Comparison of ENCODE assay signal across 30 cellular contexts in the genomic region with DNA sequence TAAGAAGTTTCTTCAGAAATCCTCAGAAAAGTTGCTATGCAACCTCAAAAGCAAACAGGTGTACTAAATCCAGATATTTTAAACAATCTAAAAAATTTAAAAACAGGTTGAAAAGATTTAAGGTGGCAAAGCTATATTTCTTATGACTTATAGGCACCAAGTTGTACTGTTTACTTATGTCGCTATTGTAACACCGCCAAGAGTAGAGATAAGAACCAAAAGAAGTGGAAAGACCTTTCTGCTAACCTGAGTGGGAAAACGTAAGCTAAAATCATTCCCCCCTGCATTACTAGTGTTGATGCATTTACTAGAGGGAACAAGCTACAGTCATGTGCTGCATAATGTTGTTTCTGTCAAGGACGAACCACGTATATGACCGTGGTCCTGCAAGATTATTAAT.
"Had no signal": no experiment of that assay in that cellular context is flagged by ENCODE, and none has a peak within 500 bp of the region (broad histone marks: within the 10 kb centered on the region; RNA-seq: fewer than 3 reads in every experiment).

No MANE protein-coding gene starts in this region.

- H3K4me1 ChIP-seq: parathyroid adenoma, right lobe of liver, suprapubic skin, testis, uterus had no signal

- H3K9me3 Mint-ChIP-seq: naive B cell; natural killer cell treated with Interleukin-12 subunit alpha and Interleukin-12 subunit beta and Interleukin-15 and Interleukin-18, amount 100 ng/mL, for 72 hours; nephron progenitor cell; neural crest cell; stimulated activated naive CD8-positive, alpha-beta T cell treated with anti-CD3 and anti-CD28 coated beads, Interleukin-15, amount 100 ng/mL, for 72 hours; type B pancreatic cell had no signal

- H3K36me3 ChIP-seq: uterus had no signal

- H3K27ac Mint-ChIP-seq: natural killer cell treated with Interleukin-12 subunit alpha and Interleukin-12 subunit beta and Interleukin-15 and Interleukin-18, amount 100 ng/mL, for 72 hours; progenitor cell of endocrine pancreas; stimulated activated naive CD8-positive, alpha-beta T cell treated with anti-CD3 and anti-CD28 coated beads, Interleukin-15, amount 100 ng/mL, for 72 hours; type B pancreatic cell had no signal

- FAIRE-seq: small intestine had no signal

- H3K4me1 Mint-ChIP-seq: nephron progenitor cell, neural crest cell had no signal

- DNase-seq: naive B cell; nephron progenitor cell; nucleus accumbens; posterior cingulate gyrus; psoas muscle; right cardiac atrium; right lobe of liver; sigmoid colon; small intestine; stimulated activated CD4-positive, alpha-beta T cell treated with anti-CD3 and anti-CD28 coated beads, Interleukin-15, amount 100 ng/mL, for 24 hours; stimulated activated CD4-positive, alpha-beta T cell treated with anti-CD3 and anti-CD28 coated beads, Interleukin-2, amount 100 ng/mL, for 24 hours; stimulated activated CD4-positive, alpha-beta T cell treated with anti-CD3 and anti-CD28 coated beads, Interleukin-2, amount 100 ng/mL, for 48 hours; stimulated activated CD4-positive, alpha-beta T cell treated with anti-CD3 and anti-CD28 coated beads, Interleukin-4, amount 100 ng/mL, for 4 hours; stimulated activated CD8-positive, alpha-beta memory T cell treated with anti-CD3 and anti-CD28 coated beads, Interleukin-4, amount 100 ng/mL, for 48 hours; stimulated activated naive CD4-positive, alpha-beta T cell; stimulated activated naive CD8-positive, alpha-beta T cell treated with anti-CD3 and anti-CD28 coated beads, Interleukin-15, amount 100 ng/mL, for 72 hours; stimulated activated naive CD8-positive, alpha-beta T cell treated with anti-CD3 and anti-CD28 coated beads, Interleukin-15, Interleukin-2, amounts not matched to agents 100 U/mL and 50 U/mL, for 24 hours; substantia nigra; testis; tibial artery; transverse colon; upper lobe of right lung; uterus had no signal

- H3K27me3 ChIP-seq: neutrophil, right lobe of liver, sigmoid colon, suprapubic skin, testis, tibial artery, transverse colon, upper lobe of right lung, uterus had no signal

- H3K27me3 Mint-ChIP-seq: naive B cell; natural killer cell treated with Interleukin-12 subunit alpha and Interleukin-12 subunit beta and Interleukin-15 and Interleukin-18, amount 100 ng/mL, for 72 hours; progenitor cell of endocrine pancreas; stimulated activated naive CD8-positive, alpha-beta T cell treated with anti-CD3 and anti-CD28 coated beads, Interleukin-15, amount 100 ng/mL, for 72 hours; type B pancreatic cell had no signal

- ATAC-seq: natural killer cell treated with Interleukin-12 subunit alpha and Interleukin-12 subunit beta and Interleukin-15 and Interleukin-18, amount 100 ng/mL, for 72 hours; psoas muscle; right cardiac atrium; right lobe of liver; stimulated activated naive CD8-positive, alpha-beta T cell treated with anti-CD3 and anti-CD28 coated beads, Interleukin-15, amount 100 ng/mL, for 72 hours; stimulated activated naive CD8-positive, alpha-beta T cell treated with anti-CD3 and anti-CD28 coated beads, Interleukin-15, Interleukin-2, amounts not matched to agents 100 U/mL and 50 U/mL, for 24 hours; upper lobe of right lung had no signal

- H3K4me3 Mint-ChIP-seq: naive B cell; natural killer cell treated with Interleukin-12 subunit alpha and Interleukin-12 subunit beta and Interleukin-15 and Interleukin-18, amount 100 ng/mL, for 72 hours; nephron progenitor cell; neural crest cell; stimulated activated naive CD8-positive, alpha-beta T cell treated with anti-CD3 and anti-CD28 coated beads, Interleukin-15, amount 100 ng/mL, for 72 hours; type B pancreatic cell had no signal

- H3K27ac ChIP-seq: neutrophil, parathyroid adenoma, psoas muscle, right lobe of liver, sigmoid colon, suprapubic skin, testis, tibial artery, transverse colon, upper lobe of right lung, uterus had no signal

- H3K9me3 ChIP-seq: neutrophil, psoas muscle, right lobe of liver, sigmoid colon, suprapubic skin, testis, tibial artery, transverse colon, upper lobe of right lung, uterus had no signal

- H3K4me3 ChIP-seq: psoas muscle, right lobe of liver, sigmoid colon, suprapubic skin, testis, tibial artery, transverse colon, upper lobe of right lung, uterus had no signal
